ENCODE assay signal across 8 cellular contexts in the genomic region with DNA sequence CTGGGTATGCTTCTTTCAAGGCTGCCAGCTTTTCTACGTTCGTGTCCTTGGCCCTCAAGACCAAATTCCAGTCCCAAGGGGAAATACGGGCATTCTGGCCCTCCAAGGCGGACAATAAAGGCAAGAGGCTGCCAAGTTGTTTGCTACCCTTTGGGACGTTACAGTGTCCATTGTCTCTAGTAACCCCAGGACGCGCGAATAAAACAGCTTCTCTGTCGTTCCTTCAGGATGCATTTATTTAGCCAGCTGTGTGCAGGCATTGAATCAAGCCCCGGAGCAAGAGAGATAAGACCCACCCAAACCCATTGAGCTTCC. TPM values are rescaled to one million over a fixed set of nuclear protein-coding genes. Genes with fewer than 3 reads are reported as not detected.
DNase-seq lines count a peak whose midpoint lies in the region; ATAC-seq and TF ChIP-seq lines count a peak whose summit lies in the region.

No MANE protein-coding gene starts in this region.

- H3K36me3 ChIP-seq in lower lobe of right lung (peaks cover 18% of the 10 kb centered on the region), transverse colon (no peaks in the 10 kb centered on the region)

- in situ Hi-C loops in astrocyte of the cerebellum (cut with HindIII; ENCODE audit: low sequenced_read_pairs) (no loop called here), transverse colon (cut with MboI; ENCODE audit: low pct_ligation_motif_present in 1 of 4, low pct_unique_long_range_greater_than_20kb in 1 of 4, low sequenced_read_pairs in 3 of 4) (no loop called here)

- intact Hi-C loops in lower lobe of right lung (cut with DNase I) (no loop called here), transverse colon (cut with DNase I; ENCODE audit: low total_unique reads) (loop anchor here (10.0 kb wide), 1 partner anchor 48 kb away; no protein-coding TSS in a partner anchor)

- TF ChIP-seq CTCF in astrocyte of the cerebellum (IDR thresholded peaks at IDR 0.05; ENCODE audit: low read depth, low read length, missing control alignments): no peak
- TF ChIP-seq CTCF in lower lobe of right lung (IDR thresholded peaks at IDR 0.05): no peak
- TF ChIP-seq CTCF in transverse colon (IDR thresholded peaks at IDR 0.05): no peak

- no peaks in the 10 kb centered on the region for H3K9me3 ChIP-seq in lower lobe of right lung
- H3K9me3 ChIP-seq in transverse colon: no peaks in the 10 kb centered on the region

- 4% methylated on average over 10 of the region's 10 CpGs; no CpG with 5 or more reads in 1 of the 2 donors for WGBS in transverse colon (ENCODE audit: low coverage in 1 of 2), 2 donors

- no peaks in the 10 kb centered on the region for H3K9me3 Mint-ChIP-seq in activated T-cell treated with anti-CD3 and anti-CD28 coated beads, Interleukin-2, amount 50 U/mL, for 4 hours

- TF ChIP-seq EP300 in transverse colon (IDR thresholded peaks at IDR 0.05; ENCODE audit: low read depth): no peak

- TF ChIP-seq POLR2A in transverse colon (IDR thresholded peaks at IDR 0.05): no peak

- ATAC-seq in activated T-cell treated with anti-CD3 and anti-CD28 coated beads, Interleukin-2, amount 50 U/mL, for 4 hours: no peak
- ATAC-seq in lower lobe of right lung (no peak), GM18517 (IDR thresholded peaks at IDR 0.05; ENCODE audit: unreplicated experiment) (no peak)

- peak overlapping the region; percentile 96 for H3K4me3 Mint-ChIP-seq in activated T-cell treated with anti-CD3 and anti-CD28 coated beads, Interleukin-2, amount 50 U/mL, for 4 hours

- peaks cover 36% of the 10 kb centered on the region for H3K4me1 Mint-ChIP-seq in activated T-cell treated with anti-CD3 and anti-CD28 coated beads, Interleukin-2, amount 50 U/mL, for 4 hours (ENCODE audit: low read depth)

- H3K27me3 ChIP-seq in lower lobe of right lung (ENCODE audit: low read depth): no peaks in the 10 kb centered on the region
- H3K27me3 ChIP-seq in transverse colon: no peaks in the 10 kb centered on the region

- peaks cover 17% of the 10 kb centered on the region for H3K36me3 Mint-ChIP-seq in activated T-cell treated with anti-CD3 and anti-CD28 coated beads, Interleukin-2, amount 50 U/mL, for 4 hours (ENCODE audit: insufficient read depth)

- H3K4me3 ChIP-seq in astrocyte of the cerebellum (ENCODE audit: low read depth, low read length) (peak overlapping the region; percentile 82), lower lobe of right lung (peak overlapping the region; percentile 83), transverse colon (peak overlapping the region; percentile 51 to 86 (median 82))

- no peaks in the 10 kb centered on the region for H3K27me3 Mint-ChIP-seq in activated T-cell treated with anti-CD3 and anti-CD28 coated beads, Interleukin-2, amount 50 U/mL, for 4 hours (ENCODE audit: low read depth)

- H3K27ac ChIP-seq in lower lobe of right lung: peak overlapping the region; percentile 91
- H3K27ac ChIP-seq in transverse colon: peak overlapping the region; percentile 88 to 96 (median 94)

- peaks cover 22% of the 10 kb centered on the region for H3K4me1 ChIP-seq in lower lobe of right lung
- peaks cover 21 to 42% (median 26%) of the 10 kb centered on the region in 4 donors for H3K4me1 ChIP-seq in transverse colon

- DNase-seq in activated T-cell treated with anti-CD3 and anti-CD28 coated beads, Interleukin-2, amount 50 U/mL, for 4 hours: no peak
- no peak for DNase-seq in activated T-cell treated with anti-CD3 and anti-CD28 coated beads, Interleukin-2, amount 50 U/mL, for 48 hours
- DNase-seq in astrocyte of the cerebellum (ENCODE audit: low read depth) (no peak), lower lobe of right lung (no peak), transverse colon (no peak), COR-L47 (lab: John Stamatoyannopoulos, UW) (no peak), NCI-H2196 treated with DMSO at 0.1 percent for 48 hours (lab: John Stamatoyannopoulos, UW; ENCODE audit: unreplicated experiment) (no peak)

RNA-seq across cellular contexts. Expression of gene MRPL58, which starts 0.6 kb away (rescaled TPM):
- total RNA-seq in activated T-cell treated with anti-CD3 and anti-CD28 coated beads, Interleukin-2, amount 50 U/mL, for 4 hours: 10 to 100 TPM; 70.8 to 82.5 (median 81.1) TPM
- total RNA-seq in lower lobe of right lung (22.4 TPM), transverse colon (10 to 100 TPM in 2 of 4 donors, under 1 TPM in 1, not detected in 1; 1.00 to 41.3 (median 37.4) TPM)

RNA-seq across cellular contexts. Expression of gene CDR2L, which starts 25.6 kb away (rescaled TPM):
- 1 to 10 TPM in 2 of 3 donors, under 1 TPM in 1; 0.84 to 1.3 (median 1.0) TPM for total RNA-seq in activated T-cell treated with anti-CD3 and anti-CD28 coated beads, Interleukin-2, amount 50 U/mL, for 4 hours
- total RNA-seq in lower lobe of right lung (12.6 TPM), transverse colon (1 to 10 TPM; 2.0 to 5.6 (median 3.6) TPM)

RNA-seq across cellular contexts. Expression of gene ATP5PD, which starts 33.7 kb away (rescaled TPM):
- total RNA-seq in activated T-cell treated with anti-CD3 and anti-CD28 coated beads, Interleukin-2, amount 50 U/mL, for 4 hours: 100 to 1,000 TPM; 128 to 158 (median 147) TPM
- total RNA-seq in lower lobe of right lung: 171 TPM
- 100 to 1,000 TPM in 3 of 4 donors, 10 to 100 TPM in 1; 75.2 to 373 (median 245) TPM for total RNA-seq in transverse colon

RNA-seq across cellular contexts. Expression of gene KCTD2, which starts 34.0 kb away (rescaled TPM):
- total RNA-seq in activated T-cell treated with anti-CD3 and anti-CD28 coated beads, Interleukin-2, amount 50 U/mL, for 4 hours: 10 to 100 TPM; 18.5 to 23.9 (median 22.2) TPM
- total RNA-seq in lower lobe of right lung (22.9 TPM), transverse colon (10 to 100 TPM; 14.5 to 24.7 (median 19.7) TPM)

RNA-seq across cellular contexts. Expression of gene HID1, which starts 40.5 kb away (rescaled TPM):
- total RNA-seq in activated T-cell treated with anti-CD3 and anti-CD28 coated beads, Interleukin-2, amount 50 U/mL, for 4 hours: 1 to 10 TPM; 1.3 to 2.1 (median 2.0) TPM
- total RNA-seq in lower lobe of right lung: 28.6 TPM
- total RNA-seq in transverse colon: 100 to 1,000 TPM in 1 of 4 donors, 10 to 100 TPM in 3; 30.2 to 221 (median 50.7) TPM
